ENCODE assay signal across 1 cellular context in the genomic region with DNA sequence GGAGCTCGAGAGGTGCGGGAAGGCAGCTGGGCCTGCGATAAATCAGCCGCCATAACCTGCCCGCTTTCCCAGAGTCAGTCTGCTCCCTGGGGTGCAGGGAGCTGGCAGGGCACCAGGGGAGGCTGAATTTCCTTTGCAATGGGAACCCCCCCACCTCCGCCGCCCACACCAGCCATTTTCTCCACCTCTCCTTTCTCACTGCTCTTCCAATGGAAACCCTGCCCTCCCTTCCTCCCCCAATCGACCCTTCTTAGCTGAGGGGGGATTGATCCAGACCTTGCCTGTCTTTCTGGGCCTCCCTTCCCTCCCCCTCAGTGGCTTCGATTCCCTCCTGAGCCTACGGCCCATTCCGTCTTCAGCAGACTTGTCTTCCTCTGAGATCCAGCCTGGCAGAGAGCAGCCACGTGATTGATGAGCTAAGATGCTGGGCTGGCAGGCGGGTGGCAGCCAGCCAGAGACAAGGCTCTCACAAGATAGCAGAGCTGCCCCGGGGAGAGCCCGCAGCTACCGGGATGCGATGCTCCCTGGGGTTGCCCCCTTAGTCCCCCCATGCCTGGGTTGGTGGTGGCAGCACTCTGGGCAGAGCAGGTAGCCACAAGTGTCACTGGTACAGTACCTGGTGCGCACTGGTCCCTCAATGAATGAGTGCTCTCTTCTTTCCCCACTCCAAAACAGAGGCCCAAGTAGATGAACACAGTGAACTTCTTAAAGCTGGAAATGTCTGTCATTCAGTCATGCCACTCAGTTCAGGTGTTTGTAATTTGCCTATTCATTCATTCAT.
TF ChIP-seq lines count a peak whose summit lies in the region.

No MANE protein-coding gene starts in this region.

TF ChIP-seq in HEK293, 187 proteins besides CTCF, POLR2A, EP300 and RAD21 (continued from another document):
- TF ChIP-seq ZNF341 (tag by site-specific recombination; IDR thresholded peaks at IDR 0.05; ENCODE audit: low read depth) = peak; percentile 72
- peak; percentile 63 for TF ChIP-seq ZBTB17 (tag by site-specific recombination; IDR thresholded peaks at IDR 0.05)
- TF ChIP-seq ZNF404 (tag by site-specific recombination; IDR thresholded peaks at IDR 0.05) = no peak
- TF ChIP-seq ZNF398 (tag by site-specific recombination; IDR thresholded peaks at IDR 0.05) = peak; percentile 74
- TF ChIP-seq ZNF623 (tag by site-specific recombination; IDR thresholded peaks at IDR 0.05) = no peak
- TF ChIP-seq SCRT2 (tag by site-specific recombination; IDR thresholded peaks at IDR 0.05) = peak; percentile 47; the same call in 1 of the 2 replicates
- TF ChIP-seq ZBTB48 (tag by site-specific recombination; IDR thresholded peaks at IDR 0.05) = peak; percentile 39; the same call in 1 of the 2 replicates
- TF ChIP-seq ZNF366 (tag by site-specific recombination; conservative IDR thresholded peaks at IDR 0.05) = 0 out of 2 replicates have a peak, but pooled peaks have one; percentile 31
- TF ChIP-seq ZNF621 (tag by site-specific recombination; IDR thresholded peaks at IDR 0.05) = no peak
- no peak for TF ChIP-seq ZNF629 (tag by site-specific recombination; IDR thresholded peaks at IDR 0.05)
- no peak for TF ChIP-seq ZNF639 (tag by site-specific recombination; IDR thresholded peaks at IDR 0.05)
- TF ChIP-seq MEIS1 (CRISPR knock-in tag; IDR thresholded peaks at IDR 0.05; ENCODE audit: borderline replicate concordance) = peak; percentile 28; the same call in 1 of the 2 replicates
- no peak for TF ChIP-seq ZNF18 (tag by site-specific recombination; IDR thresholded peaks at IDR 0.05)
- TF ChIP-seq ZNF157 (tag by site-specific recombination; IDR thresholded peaks at IDR 0.05) = no peak
- peak; percentile 71 for TF ChIP-seq PRDM10 (tag by site-specific recombination; IDR thresholded peaks at IDR 0.05)
